ENCODE assay signal across 22 cellular contexts in genomic region chr11:11532574-11532973, GRCh38.
DNase-seq lines count a peak whose midpoint lies in the region; ATAC-seq and TF ChIP-seq lines count a peak whose summit lies in the region.
"Had no signal": no experiment of that assay in that cellular context is flagged by ENCODE, and none has a peak within 500 bp of the region (broad histone marks: within the 10 kb centered on the region; RNA-seq: fewer than 3 reads in every experiment).

No MANE protein-coding gene starts in this region.

- intact Hi-C loops in Right ventricle myocardium superior (cut with DNase I): no loop called here

- POLR2A ChIA-PET in HEK293T (lab: Yijun Ruan, JAX): interaction anchor here (1.4 kb wide), 1 partner anchor 89 kb away, joined by 3 read pairs; the partner anchor contains the start of gene GALNT18

- peak; percentile 48 for DNase-seq in NCI-H1092 treated with DMSO at 0.1 percent for 48 hours (lab: John Stamatoyannopoulos, UW)
- DNase-seq in NCI-H1092 (lab: John Stamatoyannopoulos, UW): no peak
- DNase-seq in NCI-H2227 (lab: John Stamatoyannopoulos, UW; ENCODE audit: unreplicated experiment): peak; percentile 61
- DNase-seq in Right ventricle myocardium superior: no peak
- peak; percentile 15 for DNase-seq in smooth muscle cell of the brain vasculature (ENCODE audit: low read depth, low spot score)
- DNase-seq in HEK293T (ENCODE audit: extremely low spot score): no peak
- DNase-seq in OCI-M1 (lab: John Stamatoyannopoulos, UW): no peak
- DNase-seq: activated CD4-positive, alpha-beta T cell treated with anti-CD3 and anti-CD28 coated beads, Interleukin-2, amount 10 ng/mL, durations not matched to agents 24 days and 14 days; activated gamma-delta T cell treated with Interleukin-2 at 50 U/mL for 16 hours; amygdala; effector memory CD8-positive, alpha-beta T cell; head of caudate nucleus; immature natural killer cell; KBM-7; lower lobe of right lung; NCI-H510A; SIG-M5; stimulated activated naive CD4-positive, alpha-beta T cell treated with Interleukin-2 at 50 U/mL for 16 hours; T-helper 1 cell; trophoblast cell had no signal

- CTCF ChIA-PET in HEK293T (lab: Yijun Ruan, JAX): no interaction called here

- ATAC-seq in Right ventricle myocardium superior (ENCODE audit: poor library complexity) (peak; percentile 45), GM21723 (IDR thresholded peaks at IDR 0.05; ENCODE audit: unreplicated experiment) (no peak)
- ATAC-seq: effector memory CD8-positive, alpha-beta T cell; lower lobe of right lung; sciatic nerve had no signal

TF ChIP-seq in HEK293T, 16 proteins besides CTCF, POLR2A, EP300 and RAD21:
- TF ChIP-seq NFRKB (IDR thresholded peaks at IDR 0.05) (no peak), ELF4 (IDR thresholded peaks at IDR 0.05) (no peak), SP1 (IDR thresholded peaks at IDR 0.05) (no peak)

Comparison
In these comparisons a context has a peak if more than half of its experiments do, and no peak if none do; other contexts are left out.
1. DNase-seq: peak in NCI-H1092 treated with DMSO at 0.1 percent for 48 hours (single experiment), NCI-H2227 (single experiment) and smooth muscle cell of the brain vasculature (single experiment); none in NCI-H1092 (single experiment), Right ventricle myocardium superior (single experiment), HEK293T (single experiment) and OCI-M1 (single experiment).